In genomic region chr11:269146-269890, GRCh38 we compare ENCODE assay signal across 8 cellular contexts. TPM values are rescaled to one million over a fixed set of nuclear protein-coding genes. Genes with fewer than 3 reads are reported as not detected.
DNase-seq lines count a peak whose midpoint lies in the region; ATAC-seq, FAIRE-seq and TF ChIP-seq lines count a peak whose summit lies in the region.

No MANE protein-coding gene starts in this region.

- peak overlapping the region; percentile 95 for H3K27ac ChIP-seq in KOPT-K1 (ENCODE audit: low read depth, low read length, poor library complexity, severe bottlenecking)
- H3K27ac ChIP-seq in suprapubic skin = peak overlapping the region; percentile 81

- H3K27me3 Mint-ChIP-seq in activated T-cell treated with anti-CD3 and anti-CD28 coated beads, Interleukin-2, amount 50 U/mL, for 4 hours (ENCODE audit: low read depth) = no peaks in the 10 kb centered on the region

- no peaks in the 10 kb centered on the region for H3K27me3 ChIP-seq in suprapubic skin

- H3K4me3 Mint-ChIP-seq in activated T-cell treated with anti-CD3 and anti-CD28 coated beads, Interleukin-2, amount 50 U/mL, for 4 hours = peak overlapping the region; percentile 84

- ATAC-seq in GM21723 (IDR thresholded peaks at IDR 0.05; ENCODE audit: unreplicated experiment) = peak; percentile 58
- peak; percentile 76 to 83 for ATAC-seq in activated T-cell treated with anti-CD3 and anti-CD28 coated beads, Interleukin-2, amount 50 U/mL, for 4 hours

- WGBS in suprapubic skin = 45% methylated on average over 21 of the region's 21 CpGs

- peaks cover 17% of the 10 kb centered on the region for H3K4me1 ChIP-seq in suprapubic skin

- peak; percentile 97 for FAIRE-seq in GM12891 (lab: Jason Lieb, UNC)

- peak; percentile 22 to 49 for TF ChIP-seq CTCF in suprapubic skin (IDR thresholded peaks at IDR 0.05)

- DNase-seq in GM12891 (ENCODE audit: insufficient read length, low spot score) (no peak), inferior parietal cortex (ENCODE audit: extremely low spot score) (peak; percentile 33), suprapubic skin (ENCODE audit: low spot score in 2 of 2) (peak; percentile 76 to 81), SHP77 treated with DMSO at 0.1 percent for 48 hours (lab: John Stamatoyannopoulos, UW) (no peak), NCI-H2171 treated with DMSO at 0.1 percent for 48 hours (lab: John Stamatoyannopoulos, UW) (no peak)
- no peak for DNase-seq in activated T-cell treated with anti-CD3 and anti-CD28 coated beads, Interleukin-2, amount 50 U/mL, for 4 hours

- TF ChIP-seq EP300 in suprapubic skin (IDR thresholded peaks at IDR 0.05) = no peak

- H3K9me3 ChIP-seq in KOPT-K1 (ENCODE audit: insufficient read depth, low read length, poor library complexity, severe bottlenecking) (peaks cover 8% of the 10 kb centered on the region), suprapubic skin (no peaks in the 10 kb centered on the region)

- no peak; the same call in 1 of the 2 replicates for TF ChIP-seq POLR2A in GM12891 (IDR thresholded peaks at IDR 0.05; ENCODE audit: low read depth, low read length)
- TF ChIP-seq POLR2A in suprapubic skin (IDR thresholded peaks at IDR 0.05) = no peak

- no peaks in the 10 kb centered on the region for H3K36me3 ChIP-seq in KOPT-K1 (ENCODE audit: insufficient read depth, low read length)
- H3K36me3 ChIP-seq in suprapubic skin = no peaks in the 10 kb centered on the region

- H3K36me3 Mint-ChIP-seq in activated T-cell treated with anti-CD3 and anti-CD28 coated beads, Interleukin-2, amount 50 U/mL, for 4 hours (ENCODE audit: insufficient read depth) = no peaks in the 10 kb centered on the region

- H3K4me3 ChIP-seq in suprapubic skin = peak overlapping the region; percentile 38

- H3K9me3 Mint-ChIP-seq in activated T-cell treated with anti-CD3 and anti-CD28 coated beads, Interleukin-2, amount 50 U/mL, for 4 hours = no peaks in the 10 kb centered on the region

- peaks cover 39% of the 10 kb centered on the region for H3K4me1 Mint-ChIP-seq in activated T-cell treated with anti-CD3 and anti-CD28 coated beads, Interleukin-2, amount 50 U/mL, for 4 hours (ENCODE audit: low read depth)

TF ChIP-seq in GM12891, 5 proteins besides CTCF, POLR2A, EP300 and RAD21:
- TF ChIP-seq POU2F2 (IDR thresholded peaks at IDR 0.05; ENCODE audit: low read depth, low read length) (peak; percentile 55; the same call in 1 of the 2 replicates), SPI1 (IDR thresholded peaks at IDR 0.05; ENCODE audit: low read depth, low read length) (peak; percentile 100), POLR2AphosphoS5 (IDR thresholded peaks at IDR 0.05; ENCODE audit: low read depth, low read length) (0 out of 2 replicates have a peak, but pooled peaks have one; percentile 46), TAF1 (IDR thresholded peaks at IDR 0.05; ENCODE audit: low read depth, low read length) (peak; percentile 43; the same call in 1 of the 2 replicates), PAX5 (IDR thresholded peaks at IDR 0.05; ENCODE audit: insufficient read depth, low read length, severe bottlenecking) (no peak)
TF ChIP-seq in GM12891: peak in this region for 4.

RNA-seq across cellular contexts. Expression of gene NLRP6, which starts 8.9 kb away (rescaled TPM):
- polyA plus RNA-seq in GM12891 (2012; ENCODE audit: low read depth, missing spikeins) = 0.04 TPM
- 1 to 10 TPM in 2 of 3 donors, under 1 TPM in 1; 0.33 to 3.2 (median 1.2) TPM for total RNA-seq in activated T-cell treated with anti-CD3 and anti-CD28 coated beads, Interleukin-2, amount 50 U/mL, for 4 hours
- 1 to 10 TPM in 1 of 4 donors, under 1 TPM in 3; 0.15 to 1.3 (median 0.64) TPM for total RNA-seq in suprapubic skin

RNA-seq across cellular contexts. Expression of gene PGGHG, which starts 19.6 kb away (rescaled TPM):
- polyA plus RNA-seq in GM12891 (2012; ENCODE audit: low read depth, missing spikeins) = 19.3 TPM
- 10 to 100 TPM; 16.6 to 76.3 (median 28.3) TPM for total RNA-seq in activated T-cell treated with anti-CD3 and anti-CD28 coated beads, Interleukin-2, amount 50 U/mL, for 4 hours
- 10 to 100 TPM in 2 of 4 donors, 1 to 10 TPM in 2; 3.5 to 22.0 (median 8.1) TPM for total RNA-seq in suprapubic skin

RNA-seq across cellular contexts. Expression of gene IFITM5, which starts 30.0 kb away (rescaled TPM):
- not detected for polyA plus RNA-seq in GM12891 (2012; ENCODE audit: low read depth, missing spikeins)
- not detected for total RNA-seq in activated T-cell treated with anti-CD3 and anti-CD28 coated beads, Interleukin-2, amount 50 U/mL, for 4 hours
- not detected for total RNA-seq in suprapubic skin

RNA-seq across cellular contexts. Expression of gene PSMD13, which starts 32.5 kb away (rescaled TPM):
- polyA plus RNA-seq in GM12891 (2012; ENCODE audit: low read depth, missing spikeins) = 125 TPM
- 100 to 1,000 TPM; 348 to 399 (median 390) TPM for total RNA-seq in activated T-cell treated with anti-CD3 and anti-CD28 coated beads, Interleukin-2, amount 50 U/mL, for 4 hours
- total RNA-seq in suprapubic skin = 10 to 100 TPM; 70.3 to 97.8 (median 87.3) TPM

RNA-seq across cellular contexts. Expression of gene SIRT3, which starts 33.2 kb away (rescaled TPM):
- polyA plus RNA-seq in GM12891 (2012; ENCODE audit: low read depth, missing spikeins) = 17.3 TPM
- 10 to 100 TPM in 1 of 3 donors, 1 to 10 TPM in 2; 7.0 to 12.6 (median 8.3) TPM for total RNA-seq in activated T-cell treated with anti-CD3 and anti-CD28 coated beads, Interleukin-2, amount 50 U/mL, for 4 hours
- total RNA-seq in suprapubic skin = 10 to 100 TPM in 3 of 4 donors, 1 to 10 TPM in 1; 9.1 to 20.1 (median 13.3) TPM

Comparison
In these comparisons a context has a peak if more than half of its experiments do, and no peak if none do; other contexts are left out.
1. DNase-seq: peak in inferior parietal cortex (single experiment) and suprapubic skin (2 of 2); none in GM12891 (single experiment), activated T-cell treated with anti-CD3 and anti-CD28 coated beads, Interleukin-2, amount 50 U/mL, for 4 hours (single experiment), SHP77 treated with DMSO at 0.1 percent for 48 hours (single experiment) and NCI-H2171 treated with DMSO at 0.1 percent for 48 hours (single experiment).